Comparison of ENCODE assay signal across 8 cellular contexts in the genomic region with DNA sequence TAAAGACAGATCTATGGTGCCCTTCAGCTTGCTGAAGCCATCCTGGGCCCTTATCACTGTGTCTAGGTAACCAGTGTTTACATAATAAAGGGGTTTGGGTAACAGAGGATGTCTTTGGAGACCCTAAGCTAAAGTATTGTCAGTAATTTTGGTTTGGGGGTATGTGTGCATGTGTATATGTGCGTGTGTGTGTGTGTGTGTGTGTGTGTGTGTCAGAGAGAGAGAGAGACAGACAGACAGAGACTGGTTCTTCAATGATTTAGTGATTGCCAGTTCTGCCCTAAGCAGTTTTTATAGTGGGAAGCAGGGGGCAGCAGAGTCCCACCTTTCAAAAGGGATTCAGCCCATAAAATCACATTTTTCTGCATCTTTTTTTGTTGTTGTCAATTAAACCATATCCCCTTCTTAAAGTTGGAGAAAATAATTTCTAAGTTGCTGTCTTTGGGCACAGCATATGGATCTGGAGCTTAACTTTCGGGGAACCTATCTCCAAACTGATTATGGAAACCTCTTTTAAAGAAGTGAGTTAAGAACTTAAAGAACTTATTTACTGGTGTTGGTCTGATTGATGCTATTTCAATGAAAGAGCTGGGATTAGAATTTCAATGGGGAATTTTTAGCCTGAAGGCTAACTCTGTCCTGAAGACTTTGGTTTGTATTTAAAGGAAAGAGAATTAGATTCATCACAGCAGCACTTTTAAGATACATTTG. TPM values are rescaled to one million over a fixed set of nuclear protein-coding genes. Genes with fewer than 3 reads are reported as not detected.
DNase-seq lines count a peak whose midpoint lies in the region; ATAC-seq and TF ChIP-seq lines count a peak whose summit lies in the region.

No MANE protein-coding gene starts in this region.

- peak; percentile 34 for TF ChIP-seq CTCF in GM20000 (IDR thresholded peaks at IDR 0.05; ENCODE audit: extremely low read depth, missing control alignments)
- peak; percentile 84 for TF ChIP-seq CTCF in endodermal cell (conservative IDR thresholded peaks at IDR 0.05)
- peak; percentile 24 for TF ChIP-seq CTCF in psoas muscle (IDR thresholded peaks at IDR 0.05)
- TF ChIP-seq CTCF in ovary (IDR thresholded peaks at IDR 0.05), result no peak

- no peak overlapping the region for H3K9ac ChIP-seq in endodermal cell (ENCODE audit: extremely low read depth, low read length, poor library complexity, severe bottlenecking)

- H3K4me1 ChIP-seq in endodermal cell (ENCODE audit: control insufficient read depth, insufficient read depth, low read length) (peaks cover 7% of the 10 kb centered on the region), psoas muscle (no peaks in the 10 kb centered on the region), ovary (ENCODE audit: insufficient read depth) (no peaks in the 10 kb centered on the region)

- DNase-seq in COLO668 (lab: John Stamatoyannopoulos, UW; ENCODE audit: unreplicated experiment) (peak; percentile 18), GM20000 (ENCODE audit: low spot score) (peak; percentile 20), OCI-M1 (lab: John Stamatoyannopoulos, UW) (peak; percentile 57), endodermal cell (peak; percentile 79), psoas muscle (no peak), immature natural killer cell (no peak), ovary (no peak)

- H3K4me1 Mint-ChIP-seq in endodermal cell, result peaks cover 23% of the 10 kb centered on the region
- H3K4me1 Mint-ChIP-seq in immature natural killer cell, result no peaks in the 10 kb centered on the region

- H3K36me3 Mint-ChIP-seq in endodermal cell (ENCODE audit: low read depth) (no peaks in the 10 kb centered on the region), immature natural killer cell (no peaks in the 10 kb centered on the region)

- intact Hi-C loops in psoas muscle (cut with DNase I), result no loop called here
- intact Hi-C loops in ovary (cut with DNase I), result no loop called here

- H3K9me3 ChIP-seq in endodermal cell (ENCODE audit: control insufficient read depth, low read length), result no peaks in the 10 kb centered on the region
- no peaks in the 10 kb centered on the region for H3K9me3 ChIP-seq in psoas muscle
- H3K9me3 ChIP-seq in ovary, result no peaks in the 10 kb centered on the region

- H3K27ac Mint-ChIP-seq in endodermal cell (no peak overlapping the region), immature natural killer cell (no peak overlapping the region)

- ATAC-seq in psoas muscle, result no peak
- no peak for ATAC-seq in HG03135 (IDR thresholded peaks at IDR 0.05; ENCODE audit: unreplicated experiment)

- TF ChIP-seq POLR2A in ovary (IDR thresholded peaks at IDR 0.05), result no peak

- H3K27me3 Mint-ChIP-seq in endodermal cell (ENCODE audit: insufficient read depth) (no peaks in the 10 kb centered on the region), immature natural killer cell (ENCODE audit: low read depth in 3 of 3) (peaks cover 0 to 17% (median 2%) of the 10 kb centered on the region in 3 donors)

- H3K9me3 Mint-ChIP-seq in endodermal cell, result no peaks in the 10 kb centered on the region
- H3K9me3 Mint-ChIP-seq in immature natural killer cell, result no peaks in the 10 kb centered on the region

- WGBS in endodermal cell (ENCODE audit: insufficient coverage in 1 of 2, insufficient read length in 1 of 2), 2 experiments, result 17 to 23% methylated on average over 2 of the region's 2 CpGs
- 30 to 34% (median 31%) methylated on average over 2 of the region's 2 CpGs for WGBS in psoas muscle, 3 donors
- 23 to 27% (median 27%) methylated on average over 2 of the region's 2 CpGs for WGBS in ovary, 3 donors

- H3K27me3 ChIP-seq in endodermal cell (ENCODE audit: control insufficient read depth, insufficient read depth, low read length, poor library complexity, severe bottlenecking) (no peaks in the 10 kb centered on the region), psoas muscle (ENCODE audit: insufficient read depth in 3 of 3, low read length in 2 of 3) (peaks cover 0 to 3% (median 0%) of the 10 kb centered on the region in 3 donors), ovary (no peaks in the 10 kb centered on the region)

- H3K27ac ChIP-seq in endodermal cell (ENCODE audit: low read depth, low read length), result no peak overlapping the region
- H3K27ac ChIP-seq in psoas muscle, result no peak overlapping the region
- H3K27ac ChIP-seq in ovary, result no peak overlapping the region

- H3K4me3 Mint-ChIP-seq in endodermal cell (no peak overlapping the region), immature natural killer cell (no peak overlapping the region)

- H3K36me3 ChIP-seq in endodermal cell (ENCODE audit: control insufficient read depth, insufficient read depth, low read length) (no peaks in the 10 kb centered on the region), psoas muscle (ENCODE audit: insufficient read depth in 1 of 2, low read depth in 1 of 2) (no peaks in the 10 kb centered on the region), ovary (no peaks in the 10 kb centered on the region)

- H3K4me3 ChIP-seq in endodermal cell (ENCODE audit: low read length) (no peak overlapping the region), psoas muscle (no peak overlapping the region), ovary (no peak overlapping the region)

- no peak for TF ChIP-seq EP300 in ovary (IDR thresholded peaks at IDR 0.05)

RNA-seq across cellular contexts. Expression of gene ZNF326, which starts 51.1 kb away (rescaled TPM):
- 10 to 100 TPM; 31.0 to 36.4 TPM for total RNA-seq in endodermal cell
- polyA plus RNA-seq in endodermal cell (2013, experiment 1 of 2), result 27.8 TPM
- polyA plus RNA-seq in endodermal cell (2013, experiment 2 of 2), result 28.0 TPM
- total RNA-seq in psoas muscle, result 10 to 100 TPM in 2 of 4 donors, 1 to 10 TPM in 2; 5.9 to 16.0 (median 10.7) TPM
- polyA plus RNA-seq in psoas muscle, result 10 to 100 TPM in 1 of 3 donors, 1 to 10 TPM in 2; 8.5 to 13.1 (median 10.0) TPM
- 1 to 10 TPM; 6.0 to 9.2 (median 7.2) TPM for polyA plus RNA-seq in immature natural killer cell
- total RNA-seq in ovary, result 10 to 100 TPM; 17.1 to 24.7 (median 21.8) TPM
- polyA plus RNA-seq in ovary, result 10 to 100 TPM; 10.9 to 24.4 TPM

Comparison
In these comparisons a context has a peak if more than half of its experiments do, and no peak if none do; other contexts are left out.
1. DNase-seq: peak in COLO668 (single experiment), GM20000 (single experiment), OCI-M1 (single experiment) and endodermal cell (single experiment); none in psoas muscle (0 of 2), immature natural killer cell (0 of 3) and ovary (0 of 5).
2. CTCF ChIP-seq: peak in GM20000 (single experiment), endodermal cell (single experiment) and psoas muscle (single experiment); none in ovary (0 of 3).